In genomic region chr10:10515479-10516204, GRCh38 we compare ENCODE assay signal across 1 cellular context.
TF ChIP-seq lines count a peak whose summit lies in the region.

No MANE protein-coding gene starts in this region.

TF ChIP-seq in HEK293, 187 proteins besides CTCF, POLR2A, EP300 and RAD21 (continued from another document):
- peak; percentile 26; the same call in 1 of the 2 replicates for TF ChIP-seq SP7 (tag by site-specific recombination; IDR thresholded peaks at IDR 0.05)
- TF ChIP-seq ZSCAN18 (tag by site-specific recombination; IDR thresholded peaks at IDR 0.05): no peak
